ENCODE assay signal across 12 cellular contexts in genomic region chr16:1312459-1312801, GRCh38. TPM values are rescaled to one million over a fixed set of nuclear protein-coding genes. Genes with fewer than 3 reads are reported as not detected.
DNase-seq lines count a peak whose midpoint lies in the region; ATAC-seq and TF ChIP-seq lines count a peak whose summit lies in the region.
"Had no signal": no experiment of that assay in that cellular context is flagged by ENCODE, and none has a peak within 500 bp of the region (broad histone marks: within the 10 kb centered on the region; RNA-seq: fewer than 3 reads in every experiment).

No MANE protein-coding gene starts in this region.

- H3K9me3 ChIP-seq in CD4-positive, CD25-positive, alpha-beta regulatory T cell (ENCODE audit: control insufficient read depth in 2 of 2, low read length in 2 of 2): no peaks in the 10 kb centered on the region
- no peaks in the 10 kb centered on the region for H3K9me3 ChIP-seq in endodermal cell (ENCODE audit: control insufficient read depth, low read length)
- H3K9me3 ChIP-seq in osteoblast (ENCODE audit: low read depth, low read length): no peaks in the 10 kb centered on the region
- H3K9me3 ChIP-seq: upper lobe of left lung had no signal

- H3K4me3 ChIP-seq in CD4-positive, CD25-positive, alpha-beta regulatory T cell (ENCODE audit: low read depth, low read length): no peak overlapping the region
- peak overlapping the region; percentile 97 for H3K4me3 ChIP-seq in LNCaP clone FGC (ENCODE audit: low read depth, low read length)
- H3K4me3 ChIP-seq in endodermal cell (ENCODE audit: low read length): no peak overlapping the region
- no peak overlapping the region for H3K4me3 ChIP-seq in osteoblast (ENCODE audit: insufficient read depth, low read length)

- no peak for TF ChIP-seq POLR2A in GM18505 (IDR thresholded peaks at IDR 0.05; ENCODE audit: borderline replicate concordance, extremely low read depth, insufficient read depth, insufficient read length)

- no peak overlapping the region for H2AFZ ChIP-seq in osteoblast (ENCODE audit: low read length)

- WGBS in endodermal cell (ENCODE audit: insufficient coverage in 1 of 2, insufficient read length in 1 of 2), 2 experiments: 95 to 98% methylated on average over 13 to 16 of the region's 16 CpGs

- peaks cover 67% of the 10 kb centered on the region for H4K20me1 ChIP-seq in osteoblast (ENCODE audit: insufficient read depth, low read length)

- peaks cover 0 to 1% (median 0%) of the 10 kb centered on the region in 7 donors for H3K9me3 Mint-ChIP-seq in CD4-positive, CD25-positive, alpha-beta regulatory T cell
- no peaks in the 10 kb centered on the region for H3K9me3 Mint-ChIP-seq in endodermal cell

- peaks cover 40% of the 10 kb centered on the region for H3K4me1 ChIP-seq in CD4-positive, CD25-positive, alpha-beta regulatory T cell (ENCODE audit: control insufficient read depth, insufficient read depth, low read length, poor library complexity, severe bottlenecking)
- no peaks in the 10 kb centered on the region for H3K4me1 ChIP-seq in endodermal cell (ENCODE audit: control insufficient read depth, insufficient read depth, low read length)
- H3K4me1 ChIP-seq in osteoblast (ENCODE audit: insufficient read depth, low read length): peaks cover 23% of the 10 kb centered on the region

- DNase-seq in CD4-positive, CD25-positive, alpha-beta regulatory T cell: no peak
- DNase-seq in LNCaP clone FGC (ENCODE audit: low read depth) (no peak), endodermal cell (no peak), osteoblast (ENCODE audit: insufficient read length, low spot score, missing footprints) (no peak), kidney tubule cell (ENCODE audit: low spot score) (no peak), COLO668 (lab: John Stamatoyannopoulos, UW; ENCODE audit: unreplicated experiment) (no peak), GF-D8 (lab: John Stamatoyannopoulos, UW) (no peak)
- DNase-seq: activated CD8-positive, alpha-beta memory T cell treated with anti-CD3 and anti-CD28 coated beads, Interleukin-2, amount 50 U/mL, for 48 hours; DMS79 treated with DMSO at 0.1 percent for 48 hours; NCI-H510A; upper lobe of left lung had no signal

- H3K36me3 Mint-ChIP-seq in CD4-positive, CD25-positive, alpha-beta regulatory T cell: peaks cover 22% of the 10 kb centered on the region
- peaks cover 41% of the 10 kb centered on the region for H3K36me3 Mint-ChIP-seq in endodermal cell (ENCODE audit: low read depth)

- H3K9ac ChIP-seq in endodermal cell (ENCODE audit: extremely low read depth, low read length, poor library complexity, severe bottlenecking): no peak overlapping the region

- H3K27ac Mint-ChIP-seq in CD4-positive, CD25-positive, alpha-beta regulatory T cell: no peak overlapping the region
- no peak overlapping the region for H3K27ac Mint-ChIP-seq in endodermal cell

- ATAC-seq in CD4-positive, CD25-positive, alpha-beta regulatory T cell (ENCODE audit: low read depth in 2 of 2): no peak
- no peak for ATAC-seq in GM18505 (IDR thresholded peaks at IDR 0.05; ENCODE audit: unreplicated experiment)

- no peaks in the 10 kb centered on the region for H3K27me3 ChIP-seq in CD4-positive, CD25-positive, alpha-beta regulatory T cell (ENCODE audit: control insufficient read depth, insufficient read depth, low read length)
- H3K27me3 ChIP-seq in endodermal cell (ENCODE audit: control insufficient read depth, insufficient read depth, low read length, poor library complexity, severe bottlenecking) (no peaks in the 10 kb centered on the region), osteoblast (ENCODE audit: insufficient read depth, low read length) (no peaks in the 10 kb centered on the region)
- H3K27me3 ChIP-seq: upper lobe of left lung had no signal

- peaks cover 42% of the 10 kb centered on the region for H3K36me3 ChIP-seq in CD4-positive, CD25-positive, alpha-beta regulatory T cell (ENCODE audit: control insufficient read depth, insufficient read depth, low read length)
- H3K36me3 ChIP-seq in endodermal cell (ENCODE audit: control insufficient read depth, insufficient read depth, low read length): peaks cover 44% of the 10 kb centered on the region
- peaks cover 32% of the 10 kb centered on the region for H3K36me3 ChIP-seq in osteoblast (ENCODE audit: insufficient read depth, low read length)

- H3K79me2 ChIP-seq in osteoblast (ENCODE audit: insufficient read depth, low read length): peaks cover 76% of the 10 kb centered on the region

- no peak for TF ChIP-seq CTCF in LNCaP clone FGC (IDR thresholded peaks at IDR 0.05; ENCODE audit: control insufficient read depth, extremely low read depth, insufficient read depth)
- no peak for TF ChIP-seq CTCF in endodermal cell (conservative IDR thresholded peaks at IDR 0.05)
- no peak for TF ChIP-seq CTCF in osteoblast (IDR thresholded peaks at IDR 0.05; ENCODE audit: extremely low read depth, low read depth, low read length)

- peak overlapping the region; percentile 94 for H3K4me2 ChIP-seq in osteoblast (ENCODE audit: insufficient read depth, low read length)

- peaks cover 5% of the 10 kb centered on the region for H3K27me3 Mint-ChIP-seq in CD4-positive, CD25-positive, alpha-beta regulatory T cell
- no peaks in the 10 kb centered on the region for H3K27me3 Mint-ChIP-seq in endodermal cell (ENCODE audit: insufficient read depth)

- peaks cover 4 to 41% (median 16%) of the 10 kb centered on the region in 4 donors for H3K4me1 Mint-ChIP-seq in CD4-positive, CD25-positive, alpha-beta regulatory T cell
- peaks cover 11% of the 10 kb centered on the region for H3K4me1 Mint-ChIP-seq in endodermal cell

- H3K4me3 Mint-ChIP-seq in CD4-positive, CD25-positive, alpha-beta regulatory T cell: peak overlapping the region; percentile 41 to 84 (median 60)
- peak overlapping the region; percentile 28 for H3K4me3 Mint-ChIP-seq in endodermal cell

- no peak overlapping the region for H3K27ac ChIP-seq in CD4-positive, CD25-positive, alpha-beta regulatory T cell (ENCODE audit: insufficient read depth, low read length, poor library complexity, severe bottlenecking)
- H3K27ac ChIP-seq in endodermal cell (ENCODE audit: low read depth, low read length) (no peak overlapping the region), osteoblast (ENCODE audit: low read depth, low read length) (peak overlapping the region; percentile 10)

RNA-seq across cellular contexts. Expression of gene UBE2I, which starts 3.0 kb away (rescaled TPM):
- total RNA-seq in CD4-positive, CD25-positive, alpha-beta regulatory T cell: 205 TPM
- polyA plus RNA-seq in CD4-positive, CD25-positive, alpha-beta regulatory T cell: 100 to 1,000 TPM in 1 of 4 donors, 10 to 100 TPM in 3; 75.5 to 124 (median 89.6) TPM
- total RNA-seq in endodermal cell: 100 to 1,000 TPM; 250 to 294 TPM
- polyA plus RNA-seq in endodermal cell (2013, experiment 1 of 2): 223 TPM
- polyA plus RNA-seq in endodermal cell (2013, experiment 2 of 2): 222 TPM
- 37.1 and 49.2 TPM in 2 replicates for total RNA-seq in osteoblast

RNA-seq across cellular contexts. Expression of gene BAIAP3, which starts 21.0 kb away (rescaled TPM):
- 3.1 TPM for total RNA-seq in CD4-positive, CD25-positive, alpha-beta regulatory T cell
- under 1 TPM; 0.11 to 0.79 (median 0.27) TPM for polyA plus RNA-seq in CD4-positive, CD25-positive, alpha-beta regulatory T cell
- total RNA-seq in endodermal cell (10 to 100 TPM; 25.0 to 43.5 TPM), osteoblast (under 0.01 and 0.29 TPM in 2 replicates)
- 21.8 TPM for polyA plus RNA-seq in endodermal cell (2013, experiment 1 of 2)
- 19.6 TPM for polyA plus RNA-seq in endodermal cell (2013, experiment 2 of 2)

RNA-seq across cellular contexts. Expression of gene TSR3, which starts 39.2 kb away (rescaled TPM):
- total RNA-seq in CD4-positive, CD25-positive, alpha-beta regulatory T cell: 31.5 TPM
- 100 to 1,000 TPM in 1 of 4 donors, 10 to 100 TPM in 3; 81.1 to 103 (median 94.1) TPM for polyA plus RNA-seq in CD4-positive, CD25-positive, alpha-beta regulatory T cell
- 10 to 100 TPM; 64.9 to 67.4 TPM for total RNA-seq in endodermal cell
- polyA plus RNA-seq in endodermal cell (2013, experiment 1 of 2): 47.0 TPM
- polyA plus RNA-seq in endodermal cell (2013, experiment 2 of 2): 44.1 TPM
- total RNA-seq in osteoblast: 53.6 and 57.8 TPM in 2 replicates

RNA-seq across cellular contexts. Expression of gene GNPTG, which starts 39.3 kb away (rescaled TPM):
- 44.1 TPM for total RNA-seq in CD4-positive, CD25-positive, alpha-beta regulatory T cell
- 10 to 100 TPM; 43.2 to 51.3 (median 46.3) TPM for polyA plus RNA-seq in CD4-positive, CD25-positive, alpha-beta regulatory T cell
- total RNA-seq in endodermal cell (10 to 100 TPM; 34.0 to 38.4 TPM), osteoblast (67.8 and 69.1 TPM in 2 replicates)
- 22.5 TPM for polyA plus RNA-seq in endodermal cell (2013, experiment 1 of 2)
- polyA plus RNA-seq in endodermal cell (2013, experiment 2 of 2): 22.2 TPM

RNA-seq across cellular contexts. Expression of gene TPSD1, which starts 56.6 kb away (rescaled TPM):
- total RNA-seq in CD4-positive, CD25-positive, alpha-beta regulatory T cell: not detected
- polyA plus RNA-seq in CD4-positive, CD25-positive, alpha-beta regulatory T cell: not detected
- total RNA-seq in endodermal cell (not detected), osteoblast (not detected in 2 replicates)
- polyA plus RNA-seq in endodermal cell (2013, experiment 1 of 2): not detected
- polyA plus RNA-seq in endodermal cell (2013, experiment 2 of 2): not detected
